24 cellular contexts compared by ENCODE assay signal in the genomic region with DNA sequence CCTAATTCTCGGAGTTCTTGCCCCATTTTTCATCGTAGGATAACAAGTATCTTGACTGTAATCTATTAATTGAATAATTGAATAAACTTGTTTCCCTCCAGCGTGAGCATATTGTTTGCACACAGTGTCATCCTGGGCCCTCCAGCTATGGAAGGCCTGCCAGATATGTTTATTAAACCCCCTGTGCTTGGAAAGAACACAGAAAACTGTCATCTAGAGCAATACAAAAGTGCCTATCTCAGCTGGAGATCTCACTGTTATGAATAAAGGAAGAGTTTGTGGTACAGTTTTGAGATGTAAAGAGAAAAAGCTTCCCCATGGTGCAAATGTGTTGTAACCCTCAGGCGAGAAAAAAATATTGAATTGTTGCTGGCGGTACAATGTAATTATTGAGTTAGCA.
A peak's percentile ranks its signal among the peaks of the same experiment; 100 is the strongest.
DNase-seq lines count a peak whose midpoint lies in the region; ATAC-seq and TF ChIP-seq lines count a peak whose summit lies in the region.
"Had no signal": no experiment of that assay in that cellular context is flagged by ENCODE, and none has a peak within 500 bp of the region (broad histone marks: within the 10 kb centered on the region; RNA-seq: fewer than 3 reads in every experiment).

No MANE protein-coding gene starts in this region.

- ATAC-seq in gastroesophageal sphincter, result no peak
- ATAC-seq: gastrocnemius medialis, sciatic nerve had no signal

- no peaks in the 10 kb centered on the region for H3K27me3 ChIP-seq in gastroesophageal sphincter
- H3K27me3 ChIP-seq in brain microvascular endothelial cell (replicated peaks), result no peaks in the 10 kb centered on the region
- H3K27me3 ChIP-seq: gastrocnemius medialis, tibial artery had no signal

- DNase-seq in Daoy (ENCODE audit: low read depth) (peak; percentile 32), NCI-H2081 (lab: John Stamatoyannopoulos, UW) (peak; percentile 96 to 97), NCI-H69 (lab: John Stamatoyannopoulos, UW) (peak; percentile 93), fibroblast of villous mesenchyme (ENCODE audit: low read depth) (peak; percentile 19), brain microvascular endothelial cell (no peak), DMS53 (lab: John Stamatoyannopoulos, UW) (no peak)
- DNase-seq: activated CD4-positive, alpha-beta memory T cell treated with anti-CD3 and anti-CD28 coated beads for 36 hours; activated CD4-positive, alpha-beta T cell treated with anti-CD3 and anti-CD28 coated beads for 1 hour; activated CD8-positive, alpha-beta memory T cell treated with anti-CD3 and anti-CD28 coated beads, Interleukin-2, amount 50 U/mL, for 4 hours; activated naive CD4-positive, alpha-beta T cell treated with Interleukin-2 at 50 U/mL for 16 hours; gastrocnemius medialis; H9; Kasumi-1; midbrain; naive B cell; NCI-H1694 treated with DMSO at 0.1 percent for 48 hours; NCI-H510A; NK-92 treated with Interleukin-12 subunit alpha and Interleukin-12 subunit beta, amount 100 ng/mL, for 24 hours; nucleus accumbens; stimulated activated CD4-positive, alpha-beta T cell treated with anti-CD3 and anti-CD28 coated beads, Interleukin-4, amount 100 ng/mL, for 24 hours; tibial artery had no signal

- no peak for TF ChIP-seq POLR2A in gastroesophageal sphincter (IDR thresholded peaks at IDR 0.05)

- H3K4me3 ChIP-seq in fibroblast of villous mesenchyme (ENCODE audit: low read depth, low read length), result no peak overlapping the region
- no peak overlapping the region for H3K4me3 ChIP-seq in gastroesophageal sphincter
- no peak overlapping the region for H3K4me3 ChIP-seq in brain microvascular endothelial cell (ENCODE audit: low read depth, low read length)
- H3K4me3 ChIP-seq: gastrocnemius medialis, prostate gland, tibial artery had no signal

- H3K36me3 ChIP-seq in gastroesophageal sphincter, result no peaks in the 10 kb centered on the region
- H3K36me3 ChIP-seq in brain microvascular endothelial cell (replicated peaks), result no peaks in the 10 kb centered on the region
- H3K36me3 ChIP-seq: gastrocnemius medialis, prostate gland, tibial artery had no signal

- WGBS in gastroesophageal sphincter (ENCODE audit: low coverage in 1 of 2), 2 donors, result 57 to 66% methylated on average over 5 of the region's 5 CpGs

- TF ChIP-seq CTCF in fibroblast of villous mesenchyme (IDR thresholded peaks at IDR 0.05; ENCODE audit: insufficient read depth, low read depth, low read length) (no peak), gastroesophageal sphincter (IDR thresholded peaks at IDR 0.05) (no peak), brain microvascular endothelial cell (IDR thresholded peaks at IDR 0.05; ENCODE audit: low read depth, low read length, missing control alignments) (no peak)

- no peaks in the 10 kb centered on the region for H3K4me1 ChIP-seq in gastroesophageal sphincter
- H3K4me1 ChIP-seq: gastrocnemius medialis, prostate gland, tibial artery had no signal

- in situ Hi-C loops in brain microvascular endothelial cell (cut with HindIII; ENCODE audit: low pct_ligation_motif_present, low sequenced_read_pairs), result no loop called here

- no peaks in the 10 kb centered on the region for H3K9me3 ChIP-seq in gastroesophageal sphincter
- H3K9me3 ChIP-seq: gastrocnemius medialis, prostate gland, tibial artery had no signal

- no peak for TF ChIP-seq EP300 in gastroesophageal sphincter (IDR thresholded peaks at IDR 0.05)

- H3K27ac ChIP-seq in gastroesophageal sphincter (no peak overlapping the region), brain microvascular endothelial cell (no peak overlapping the region)
- H3K27ac ChIP-seq: gastrocnemius medialis, prostate gland, tibial artery had no signal

Comparison
In these comparisons a context has a peak if more than half of its experiments do, and no peak if none do; other contexts are left out.
1. DNase-seq: peak in Daoy (single experiment), NCI-H2081 (2 of 2), NCI-H69 (single experiment) and fibroblast of villous mesenchyme (single experiment); none in brain microvascular endothelial cell (single experiment) and DMS53 (single experiment).